Comparison of ENCODE assay signal across 25 cellular contexts in genomic region chr11:35365395-35365794, GRCh38. TPM values are rescaled to one million over a fixed set of nuclear protein-coding genes. Genes with fewer than 3 reads are reported as not detected.
"Had no signal": no experiment of that assay in that cellular context is flagged by ENCODE, and none has a peak within 500 bp of the region (broad histone marks: within the 10 kb centered on the region; RNA-seq: fewer than 3 reads in every experiment).

No MANE protein-coding gene starts in this region.

- H3K9me3 Mint-ChIP-seq: memory B cell had no signal

- FAIRE-seq: endothelial cell of umbilical vein, urothelium cell line had no signal

- DNase-seq: activated CD4-positive, alpha-beta T cell treated with anti-CD3 and anti-CD28 coated beads, Interleukin-2, amount 50 U/mL, for 1 hour; activated CD8-positive, alpha-beta T cell treated with anti-CD3 and anti-CD28 coated beads, Interleukin-2, amount 10 ng/mL, durations not matched to agents 7 days and 5 days; activated naive CD4-positive, alpha-beta T cell; activated T-cell treated with anti-CD3 and anti-CD28 coated beads, Interleukin-2, amount 50 U/mL, for 1 hour; adrenal gland; effector memory CD8-positive, alpha-beta T cell; gastrocnemius medialis; head of caudate nucleus; islet precursor cell; left cardiac atrium; ovary; stimulated activated CD4-positive, alpha-beta T cell treated with anti-CD3 and anti-CD28 coated beads, Interleukin-12 subunit alpha, Interleukin-12 subunit beta, amount 100 ng/mL, for 4 hours; stimulated activated CD4-positive, alpha-beta T cell treated with anti-CD3 and anti-CD28 coated beads, Interleukin-4, amount 100 ng/mL, for 4 hours; stimulated activated naive CD8-positive, alpha-beta T cell treated with anti-CD3 and anti-CD28 coated beads, Interleukin-15, Interleukin-2, amounts not matched to agents 100 U/mL and 50 U/mL, for 24 hours; transverse colon had no signal

- H3K27ac Mint-ChIP-seq: activated CD8-positive, alpha-beta T cell treated with anti-CD3 and anti-CD28 coated beads, Interleukin-2, amount 10 ng/mL, durations not matched to agents 7 days and 5 days; activated naive CD8-positive, alpha-beta T cell; activated T-helper 17 cell treated with anti-CD3 and anti-CD28 coated beads, Interleukin-2, amount 50 U/mL, for 72 hours; effector memory CD8-positive, alpha-beta T cell; memory B cell; natural killer cell treated with Interleukin-12 subunit alpha and Interleukin-12 subunit beta and Interleukin-15 and Interleukin-18, amount 100 ng/mL, for 72 hours had no signal

- H3K27me3 ChIP-seq: adrenal gland, gastrocnemius medialis, ovary, transverse colon had no signal

- H3K27ac ChIP-seq: ovary had no signal

- H3K9me3 ChIP-seq: adrenal gland, gastrocnemius medialis, ovary, prostate gland, transverse colon had no signal

- H3K27me3 Mint-ChIP-seq: activated naive CD8-positive, alpha-beta T cell; memory B cell had no signal

- H3K36me3 ChIP-seq: adrenal gland, gastrocnemius medialis, ovary, prostate gland, transverse colon had no signal

- H3K4me3 Mint-ChIP-seq: activated CD8-positive, alpha-beta T cell treated with anti-CD3 and anti-CD28 coated beads, Interleukin-2, amount 10 ng/mL, durations not matched to agents 7 days and 5 days; activated naive CD8-positive, alpha-beta T cell; activated T-helper 17 cell treated with anti-CD3 and anti-CD28 coated beads, Interleukin-2, amount 50 U/mL, for 72 hours; effector memory CD8-positive, alpha-beta T cell; memory B cell; natural killer cell treated with Interleukin-12 subunit alpha and Interleukin-12 subunit beta and Interleukin-15 and Interleukin-18, amount 100 ng/mL, for 72 hours had no signal

- H3K4me3 ChIP-seq: adrenal gland, gastrocnemius medialis, ovary, prostate gland, transverse colon had no signal

- H3K4me1 Mint-ChIP-seq: activated T-helper 17 cell treated with anti-CD3 and anti-CD28 coated beads, Interleukin-2, amount 50 U/mL, for 72 hours had no signal

- H3K36me3 Mint-ChIP-seq: memory B cell had no signal

RNA-seq across cellular contexts. Expression of gene SLC1A2, which starts 54.0 kb away (rescaled TPM):
- total RNA-seq: activated CD8-positive, alpha-beta T cell treated with anti-CD3 and anti-CD28 coated beads, Interleukin-2, amount 10 ng/mL, durations not matched to agents 7 days and 5 days; activated T-helper 17 cell treated with anti-CD3 and anti-CD28 coated beads, Interleukin-2, amount 50 U/mL, for 72 hours; dermis microvascular lymphatic vessel endothelial cell; endothelial cell of umbilical vein; esophagus mucosa; T-helper 2 cell treated with Interferon-gamma antibody and Interleukin-4, amounts not matched to agents 100 ng/mL and 5 ng/mL, for 36 hours had no signal
- polyA plus RNA-seq: endothelial cell of umbilical vein had no signal
